Comparison of ENCODE assay signal across 19 cellular contexts in genomic region chr3:78875431-78875830, GRCh38.
DNase-seq lines count a peak whose midpoint lies in the region; ATAC-seq, FAIRE-seq and TF ChIP-seq lines count a peak whose summit lies in the region.
"Had no signal": no experiment of that assay in that cellular context is flagged by ENCODE, and none has a peak within 500 bp of the region (broad histone marks: within the 10 kb centered on the region; RNA-seq: fewer than 3 reads in every experiment).

No MANE protein-coding gene starts in this region.

- CTCF ChIA-PET in HepG2 (lab: Yijun Ruan, JAX; ENCODE audit: low intra/inter-chr PET ratio, low total read pairs): no interaction called here
- CTCF ChIA-PET in mammary epithelial cell (lab: Charles Lee; ENCODE audit: low non-redundant PET): no interaction called here

- TF ChIP-seq EP300 in HepG2 (IDR thresholded peaks at IDR 0.05; ENCODE audit: low read depth in 2 of 2, low read length in 2 of 2) (no peak), HepG2 (CRISPR knock-in tag; IDR thresholded peaks at IDR 0.05; ENCODE audit: borderline replicate concordance) (no peak)

- no peak for ATAC-seq in HepG2
- peak; percentile 70 to 89 (median 82) for ATAC-seq in right lobe of liver
- ATAC-seq in activated CD4-positive, CD25-positive, alpha-beta regulatory T cell treated with anti-CD3 and anti-CD28 coated beads, Interleukin-2, amount 50 U/mL, for 24 hours: no peak
- no peak for ATAC-seq in esophagus mucosa
- ATAC-seq: SK-N-SH treated with all-trans-retinoic acid at 6 μM for 48 hours had no signal

- TF ChIP-seq POLR2A in HepG2 (IDR thresholded peaks at IDR 0.05; ENCODE audit: insufficient read depth in 1 of 2, low read depth in 2 of 2, low read length in 2 of 2) (no peak), right lobe of liver (IDR thresholded peaks at IDR 0.05) (no peak)

- H3K27me3 ChIP-seq in liver (ENCODE audit: control insufficient read depth in 4 of 4, insufficient read depth in 4 of 4, low read length in 3 of 4) (no peaks in the 10 kb centered on the region), HepG2 (ENCODE audit: control insufficient read depth in 1 of 2, insufficient read depth in 2 of 2, low read length in 2 of 2) (no peaks in the 10 kb centered on the region), mammary epithelial cell (ENCODE audit: insufficient read depth, low read length) (no peaks in the 10 kb centered on the region), right lobe of liver (no peaks in the 10 kb centered on the region)

- H3K4me3 ChIP-seq in liver (ENCODE audit: low read depth in 1 of 3, low read length in 3 of 3) (no peak overlapping the region), HepG2 (replicated peaks in 1 of 3; ENCODE audit: insufficient read depth in 1 of 3, low read depth in 2 of 3, low read length in 3 of 3) (no peak overlapping the region), mammary epithelial cell (replicated peaks in 1 of 3; ENCODE audit: insufficient read depth in 1 of 3, low read depth in 2 of 3, low read length in 3 of 3) (no peak overlapping the region), right lobe of liver (no peak overlapping the region)

- H3K36me3 ChIP-seq in liver (ENCODE audit: control insufficient read depth in 4 of 4, insufficient read depth in 3 of 4, low read depth in 1 of 4, low read length in 3 of 4) (no peaks in the 10 kb centered on the region), HepG2 (replicated peaks in 1 of 2; ENCODE audit: control insufficient read depth in 1 of 2, insufficient read depth in 2 of 2, low read length in 2 of 2) (no peaks in the 10 kb centered on the region; a peak in 1 of 5 replicates), mammary epithelial cell (ENCODE audit: insufficient read depth, low read length) (no peaks in the 10 kb centered on the region), right lobe of liver (no peaks in the 10 kb centered on the region)

- H3K9me3 ChIP-seq in liver (ENCODE audit: control insufficient read depth in 4 of 4, low read length in 3 of 4) (no peaks in the 10 kb centered on the region), HepG2 (ENCODE audit: low read length) (no peaks in the 10 kb centered on the region), mammary epithelial cell (replicated peaks; ENCODE audit: insufficient read depth, low read length) (no peaks in the 10 kb centered on the region), right lobe of liver (no peaks in the 10 kb centered on the region)

- no peak for DNase-seq in HepG2 (ENCODE audit: low spot score)
- no peak for DNase-seq in mammary epithelial cell
- no peak for DNase-seq in right lobe of liver
- DNase-seq in GM13976 (ENCODE audit: low spot score): no peak
- DNase-seq: COR-L47, DMS153, H9, Karpas-422, MM.1S, NCI-H1105 treated with DMSO at 0.1 percent for 48 hours, NCI-H1930, NCI-H2171 treated with DMSO at 0.1 percent for 48 hours, NCI-H774, Right ventricle myocardium superior had no signal

- no peaks in the 10 kb centered on the region for H4K20me1 ChIP-seq in HepG2 (ENCODE audit: insufficient read depth, low read length)
- no peaks in the 10 kb centered on the region for H4K20me1 ChIP-seq in mammary epithelial cell (ENCODE audit: insufficient read depth, low read length)

- H3K4me2 ChIP-seq in HepG2 (ENCODE audit: low read depth, low read length): no peak overlapping the region
- peak overlapping the region; percentile 49 for H3K4me2 ChIP-seq in mammary epithelial cell (ENCODE audit: insufficient read depth, low read depth, low read length)

- TF ChIP-seq RAD21 in liver (IDR thresholded peaks at IDR 0.05) (peak; percentile 15 to 31), HepG2 (CRISPR knock-in tag; IDR thresholded peaks at IDR 0.05) (no peak)

- dilution Hi-C loops in mammary epithelial cell (cut with HindIII; ENCODE audit: low sequenced_read_pairs): no loop called here

- TF ChIP-seq CTCF in liver (IDR thresholded peaks at IDR 0.05; ENCODE audit: low read depth, low read length, missing input control): no peak
- no peak for TF ChIP-seq CTCF in HepG2 (CRISPR knock-in tag; IDR thresholded peaks at IDR 0.05)
- no peak for TF ChIP-seq CTCF in mammary epithelial cell (conservative IDR thresholded peaks at IDR 0.05 in 1 of 2, IDR thresholded peaks at IDR 0.05 in 1 of 2; ENCODE audit: extremely low read depth in 1 of 2, insufficient read depth in 1 of 2, low read depth in 1 of 2, low read length in 2 of 2)
- no peak for TF ChIP-seq CTCF in right lobe of liver (IDR thresholded peaks at IDR 0.05)
- no peak for TF ChIP-seq CTCF in GM13976 (IDR thresholded peaks at IDR 0.05; ENCODE audit: borderline replicate concordance, control extremely low read depth, extremely low read depth, insufficient read depth, missing control alignments)

- H3K27ac ChIP-seq in liver (ENCODE audit: low read depth in 1 of 2, low read length in 2 of 2): no peak overlapping the region
- no peak overlapping the region for H3K27ac ChIP-seq in HepG2 (ENCODE audit: extremely low read length, insufficient read depth, low read length)
- H3K27ac ChIP-seq in mammary epithelial cell (ENCODE audit: insufficient read depth, low read depth, low read length): peak overlapping the region; percentile 29
- no peak overlapping the region for H3K27ac ChIP-seq in right lobe of liver

- no peaks in the 10 kb centered on the region for H3K4me1 ChIP-seq in liver (ENCODE audit: control insufficient read depth in 4 of 4, insufficient read depth in 4 of 4, low read length in 3 of 4)
- peaks cover 82% of the 10 kb centered on the region for H3K4me1 ChIP-seq in HepG2 (ENCODE audit: insufficient read depth, low read length)
- peaks cover 7% of the 10 kb centered on the region for H3K4me1 ChIP-seq in mammary epithelial cell (ENCODE audit: insufficient read depth, low read length)
- peaks cover 0 to 7% (median 2%) of the 10 kb centered on the region in 4 donors for H3K4me1 ChIP-seq in right lobe of liver

- intact Hi-C loops in HepG2 (cut with micrococcal nuclease; ENCODE audit: unreplicated experiment): no loop called here
- intact Hi-C loops in mammary epithelial cell (cut with micrococcal nuclease): no loop called here
- intact Hi-C loops in right lobe of liver (cut with DNase I): no loop called here

- no peak for FAIRE-seq in HepG2 (lab: Jason Lieb, UNC)
- FAIRE-seq: GM19239 had no signal

- H3K9ac ChIP-seq in liver (ENCODE audit: low read depth in 1 of 2, low read length in 2 of 2) (no peak overlapping the region), HepG2 (ENCODE audit: insufficient read depth, low read depth, low read length) (no peak overlapping the region), mammary epithelial cell (ENCODE audit: insufficient read depth, low read length) (no peak overlapping the region)

- H3K79me2 ChIP-seq in HepG2 (ENCODE audit: insufficient read depth, low read length) (peaks cover 86% of the 10 kb centered on the region), mammary epithelial cell (ENCODE audit: insufficient read depth, low read length) (peaks cover 7% of the 10 kb centered on the region)

- POLR2A ChIA-PET in HepG2 (lab: Yijun Ruan, JAX): no interaction called here

- 33% methylated on average over 4 of the region's 4 CpGs for WGBS in liver
- WGBS in HepG2 (ENCODE audit: low lambda C conversion rate): 68% methylated on average over 4 of the region's 4 CpGs
- 62% methylated on average over 4 of the region's 4 CpGs for WGBS in mammary epithelial cell (ENCODE audit: low coverage, missing lambda C conversion rate)
- WGBS in right lobe of liver (ENCODE audit: insufficient coverage, low coverage, low lambda C conversion rate, missing lambda C conversion rate): 22% methylated on average over 4 of the region's 4 CpGs

- in situ Hi-C loops in HepG2 (cut with HindIII; ENCODE audit: extremely low pct_ligation_motif_present, low pct_unique_long_range_greater_than_20kb): no loop called here
- in situ Hi-C loops in mammary epithelial cell (cut with MboI; ENCODE audit: low sequenced_read_pairs in 2 of 2): no loop called here
- in situ Hi-C loops in GM13976 (cut with MboI; ENCODE audit: low sequenced_read_pairs, unreplicated experiment): no loop called here

- BruUV-seq in HepG2 (replicated peaks; lab: Mats Ljungman, UMichigan) (no TSS peak), mammary epithelial cell (replicated peaks; lab: Mats Ljungman, UMichigan) (no TSS peak)

- H2AFZ ChIP-seq in HepG2 (ENCODE audit: low read length): no peak overlapping the region
- H2AFZ ChIP-seq in mammary epithelial cell (ENCODE audit: low read depth, low read length): peak overlapping the region; percentile 39

TF ChIP-seq in liver, 16 proteins besides CTCF, POLR2A, EP300 and RAD21 (continues in another document):
- TF ChIP-seq HNF4A (conservative IDR thresholded peaks at IDR 0.05) (peak; percentile 23 to 32), RXRA (IDR thresholded peaks at IDR 0.05) (peak in 1 of 2 donors; percentile 16), GABPA (IDR thresholded peaks at IDR 0.05 in 1 of 2, conservative IDR thresholded peaks at IDR 0.05 in 1 of 2) (no peak)

TF ChIP-seq in HepG2, 621 proteins besides CTCF, POLR2A, EP300 and RAD21:
- TF ChIP-seq REPIN1 (CRISPR knock-in tag; IDR thresholded peaks at IDR 0.05; ENCODE audit: borderline replicate concordance, low read depth): no peak
- TF ChIP-seq ATF5 (CRISPR knock-in tag; IDR thresholded peaks at IDR 0.05; ENCODE audit: low read depth): no peak
- no peak for TF ChIP-seq GATA4 (IDR thresholded peaks at IDR 0.05; ENCODE audit: borderline replicate concordance, low read depth)

Comparison
In these comparisons a context has a peak if more than half of its experiments do, and no peak if none do; other contexts are left out.
1. ATAC-seq: peak in right lobe of liver (4 of 4); none in HepG2 (single experiment), activated CD4-positive, CD25-positive, alpha-beta regulatory T cell treated with anti-CD3 and anti-CD28 coated beads, Interleukin-2, amount 50 U/mL, for 24 hours (0 of 2) and esophagus mucosa (single experiment).